ENCODE assay signal across 10 cellular contexts in the genomic region with DNA sequence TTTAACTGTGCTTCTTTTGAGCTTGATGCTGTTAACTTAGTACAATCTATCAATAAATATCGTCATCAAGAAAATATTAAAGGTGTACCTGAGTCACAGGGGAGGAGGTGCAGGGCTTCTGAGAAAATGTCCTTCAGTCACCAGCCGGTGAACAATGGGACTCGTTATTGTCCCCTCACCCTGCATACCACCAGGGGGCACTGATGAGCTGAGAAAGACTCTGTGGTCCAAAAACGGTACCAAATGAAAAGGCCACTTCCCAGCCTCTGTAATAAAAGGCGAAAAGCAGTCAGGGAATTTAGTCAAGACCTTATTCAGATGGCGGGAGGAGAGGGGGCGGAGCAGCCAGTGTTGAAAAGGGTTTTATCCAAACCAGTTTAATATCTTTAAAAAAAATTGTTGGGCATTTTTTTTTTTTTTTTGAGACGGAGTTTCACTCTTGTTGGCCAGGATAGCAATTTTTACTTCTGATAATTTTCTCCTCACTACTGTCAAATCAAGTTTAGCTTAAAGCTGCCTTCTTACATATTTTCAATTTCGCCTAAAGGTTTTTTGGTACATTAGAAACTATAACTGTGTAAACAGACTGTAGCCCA.
DNase-seq lines count a peak whose midpoint lies in the region; TF ChIP-seq lines count a peak whose summit lies in the region.
"Had no signal": no experiment of that assay in that cellular context is flagged by ENCODE, and none has a peak within 500 bp of the region (broad histone marks: within the 10 kb centered on the region; RNA-seq: fewer than 3 reads in every experiment).

No MANE protein-coding gene starts in this region.

- no peak overlapping the region for H3K4me3 Mint-ChIP-seq in activated CD4-positive, alpha-beta T cell treated with anti-CD3 and anti-CD28 coated beads, Interleukin-2, amount 10 ng/mL, durations not matched to agents 7 days and 5 days
- H3K4me3 Mint-ChIP-seq: stimulated activated naive CD8-positive, alpha-beta T cell treated with anti-CD3 and anti-CD28 coated beads, Interleukin-15, Interleukin-2, amounts not matched to agents 100 ng/mL and 50 ng/mL, for 24 hours had no signal

- H3K27ac Mint-ChIP-seq in activated CD4-positive, alpha-beta T cell treated with anti-CD3 and anti-CD28 coated beads, Interleukin-2, amount 10 ng/mL, durations not matched to agents 7 days and 5 days = no peak overlapping the region
- H3K27ac Mint-ChIP-seq: activated naive CD4-positive, alpha-beta T cell treated with anti-CD3 and anti-CD28 coated beads, Interleukin-2, amount 50 U/mL, for 72 hours; stimulated activated naive CD8-positive, alpha-beta T cell treated with anti-CD3 and anti-CD28 coated beads, Interleukin-15, Interleukin-2, amounts not matched to agents 100 ng/mL and 50 ng/mL, for 24 hours had no signal

- TF ChIP-seq CTCF in GM20000 (IDR thresholded peaks at IDR 0.05; ENCODE audit: extremely low read depth, missing control alignments) = peak; percentile 68

- intact Hi-C loops in posterior vena cava (cut with DNase I) = no loop called here

- CTCF ChIA-PET in activated CD4-positive, alpha-beta T cell treated with anti-CD3 and anti-CD28 coated beads, Interleukin-2, amount 10 ng/mL, durations not matched to agents 7 days and 5 days (lab: Charles Lee) = interaction anchor here (1.7 kb wide), 1 partner anchor 17 kb away, joined by 3 read pairs; no protein-coding TSS in a partner anchor

- H3K36me3 Mint-ChIP-seq in activated CD4-positive, alpha-beta T cell treated with anti-CD3 and anti-CD28 coated beads, Interleukin-2, amount 10 ng/mL, durations not matched to agents 7 days and 5 days (ENCODE audit: low read depth) = no peaks in the 10 kb centered on the region

- H3K27me3 Mint-ChIP-seq in activated CD4-positive, alpha-beta T cell treated with anti-CD3 and anti-CD28 coated beads, Interleukin-2, amount 10 ng/mL, durations not matched to agents 7 days and 5 days = no peaks in the 10 kb centered on the region
- H3K27me3 Mint-ChIP-seq: stimulated activated naive CD8-positive, alpha-beta T cell treated with anti-CD3 and anti-CD28 coated beads, Interleukin-15, Interleukin-2, amounts not matched to agents 100 ng/mL and 50 ng/mL, for 24 hours had no signal

- H3K4me1 Mint-ChIP-seq in activated CD4-positive, alpha-beta T cell treated with anti-CD3 and anti-CD28 coated beads, Interleukin-2, amount 10 ng/mL, durations not matched to agents 7 days and 5 days = no peaks in the 10 kb centered on the region

- DNase-seq in NCI-H1417 (lab: John Stamatoyannopoulos, UW) (peak; percentile 32 to 83 (median 67)), NCI-H1417 treated with DMSO at 0.1 percent for 48 hours (lab: John Stamatoyannopoulos, UW) (no peak), GM20000 (ENCODE audit: low spot score) (peak; percentile 73), NCI-H1105 (lab: John Stamatoyannopoulos, UW) (peak; percentile 44), foreskin melanocyte (peak; percentile 41), posterior vena cava (ENCODE audit: low spot score) (peak; percentile 77), DMS79 treated with DMSO at 0.1 percent for 48 hours (lab: John Stamatoyannopoulos, UW) (no peak)
- peak; percentile 59 for DNase-seq in activated CD4-positive, alpha-beta T cell treated with anti-CD3 and anti-CD28 coated beads, Interleukin-2, amount 10 ng/mL, durations not matched to agents 7 days and 5 days

- peaks cover 3% of the 10 kb centered on the region for H3K9me3 Mint-ChIP-seq in activated CD4-positive, alpha-beta T cell treated with anti-CD3 and anti-CD28 coated beads, Interleukin-2, amount 10 ng/mL, durations not matched to agents 7 days and 5 days

- POLR2A ChIA-PET in activated CD4-positive, alpha-beta T cell treated with anti-CD3 and anti-CD28 coated beads, Interleukin-2, amount 10 ng/mL, durations not matched to agents 7 days and 5 days (lab: Charles Lee) = no interaction called here

Comparison
In these comparisons a context has a peak if more than half of its experiments do, and no peak if none do; other contexts are left out.
1. DNase-seq: peak in NCI-H1417 (3 of 3), GM20000 (single experiment), NCI-H1105 (single experiment), activated CD4-positive, alpha-beta T cell treated with anti-CD3 and anti-CD28 coated beads, Interleukin-2, amount 10 ng/mL, durations not matched to agents 7 days and 5 days (single experiment), foreskin melanocyte (single experiment) and posterior vena cava (single experiment); none in NCI-H1417 treated with DMSO at 0.1 percent for 48 hours (single experiment) and DMS79 treated with DMSO at 0.1 percent for 48 hours (single experiment).